In the genomic region with DNA sequence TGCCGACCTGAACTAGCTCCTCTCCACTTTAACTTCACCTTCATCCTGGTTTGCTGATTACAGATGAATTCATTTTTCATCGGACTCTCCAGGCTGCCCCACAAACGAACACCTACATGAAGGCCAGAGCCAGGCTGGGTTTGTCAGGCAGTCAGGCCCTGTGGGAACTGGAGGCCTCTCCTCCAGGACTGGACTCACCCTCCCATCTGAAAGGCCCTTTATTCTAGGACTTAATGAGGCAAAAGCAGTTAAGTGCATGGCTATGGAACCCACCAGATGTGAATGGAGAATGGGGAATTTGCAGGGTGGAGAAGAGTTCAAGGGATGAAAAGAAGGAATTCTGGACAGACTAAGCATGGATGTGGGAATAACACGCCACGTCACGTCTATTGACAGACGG, we compare ENCODE assay signal across 9 cellular contexts.
DNase-seq lines count a peak whose midpoint lies in the region; ATAC-seq, FAIRE-seq and TF ChIP-seq lines count a peak whose summit lies in the region.
"Had no signal": no experiment of that assay in that cellular context is flagged by ENCODE, and none has a peak within 500 bp of the region (broad histone marks: within the 10 kb centered on the region; RNA-seq: fewer than 3 reads in every experiment).

No MANE protein-coding gene starts in this region.

- H3K27ac ChIP-seq in GM23338 (ENCODE audit: low read depth) (peak overlapping the region; percentile 92), keratinocyte (ENCODE audit: control insufficient read depth, insufficient read depth, low read length) (no peak overlapping the region), smooth muscle cell (ENCODE audit: low read depth) (peak overlapping the region; percentile 15)

- H3K4me2 ChIP-seq in GM23338 (peak overlapping the region; percentile 64), keratinocyte (ENCODE audit: control insufficient read depth, extremely low read depth, insufficient read depth, low read depth, low read length) (no peak overlapping the region), smooth muscle cell (no peak overlapping the region)

- DNase-seq in GM23338 (ENCODE audit: low spot score) (no peak), keratinocyte (ENCODE audit: low read depth, low spot score) (no peak), smooth muscle cell (lab: John Stamatoyannopoulos, UW; ENCODE audit: unreplicated experiment) (no peak), activated gamma-delta T cell treated with Interleukin-2 at 50 U/mL for 16 hours (no peak), foreskin melanocyte (no peak), HK-2 (ENCODE audit: unreplicated experiment) (no peak)
- DNase-seq: kidney glomerular epithelial cell, T-helper 17 cell had no signal

- TF ChIP-seq CTCF in GM23338 (conservative IDR thresholded peaks at IDR 0.05; ENCODE audit: low read depth in 2 of 2) (no peak), keratinocyte (optimal IDR thresholded peaks at IDR 0.05 in 1 of 3, IDR thresholded peaks at IDR 0.05 in 1 of 3, conservative IDR thresholded peaks at IDR 0.05 in 1 of 3; ENCODE audit: extremely low read depth in 1 of 3, insufficient read depth in 2 of 3, low read length in 3 of 3) (no peak), smooth muscle cell (IDR thresholded peaks at IDR 0.05; ENCODE audit: borderline replicate concordance, insufficient read depth, poor library complexity, severe bottlenecking) (no peak)

- H3K4me3 Mint-ChIP-seq in GM23338 = peak overlapping the region; percentile 28; the same call in 2 of the 3 replicates
- no peak overlapping the region for H3K4me3 Mint-ChIP-seq in activated T-helper 17 cell treated with anti-CD3 and anti-CD28 coated beads, Interleukin-2, amount 50 U/mL, for 72 hours

- H4K20me1 ChIP-seq in GM23338 (replicated peaks; ENCODE audit: insufficient read depth) = no peaks in the 10 kb centered on the region
- H4K20me1 ChIP-seq in keratinocyte (ENCODE audit: control insufficient read depth, extremely low read depth, insufficient read depth, low read length) = no peaks in the 10 kb centered on the region
- H4K20me1 ChIP-seq in smooth muscle cell (ENCODE audit: low read depth) = no peaks in the 10 kb centered on the region

- H3K9ac ChIP-seq in keratinocyte (ENCODE audit: control insufficient read depth, extremely low read depth, insufficient read depth, low read length) (peak overlapping the region; percentile 6), smooth muscle cell (ENCODE audit: low read depth) (no peak overlapping the region)

- H3K4me1 Mint-ChIP-seq in GM23338 = peaks cover 74% of the 10 kb centered on the region
- H3K4me1 Mint-ChIP-seq in activated T-helper 17 cell treated with anti-CD3 and anti-CD28 coated beads, Interleukin-2, amount 50 U/mL, for 72 hours = peaks cover 5% of the 10 kb centered on the region

- dilution Hi-C loops in keratinocyte (cut with MboI; ENCODE audit: extremely low pct_ligation_motif_present, low sequenced_read_pairs) = no loop called here

- 0 out of 2 replicates have a peak, but pooled peaks cover 7% of the 10 kb centered on the region for H3F3A ChIP-seq in GM23338 (replicated peaks; ENCODE audit: low read depth)
- H3F3A ChIP-seq in smooth muscle cell (ENCODE audit: low read depth) = peaks cover 31% of the 10 kb centered on the region

- no peak for FAIRE-seq in keratinocyte (lab: Jason Lieb, UNC)

- H3K4me1 ChIP-seq in GM23338 (ENCODE audit: insufficient read depth) = peaks cover 52% of the 10 kb centered on the region
- peaks cover 15% of the 10 kb centered on the region for H3K4me1 ChIP-seq in keratinocyte (ENCODE audit: control insufficient read depth, extremely low read depth, insufficient read depth, low read length)
- H3K4me1 ChIP-seq in smooth muscle cell (ENCODE audit: low read depth) = peaks cover 35% of the 10 kb centered on the region

- H3K27me3 Mint-ChIP-seq in GM23338 (ENCODE audit: insufficient read depth, low read depth, poor library complexity) = peaks cover 18% of the 10 kb centered on the region
- H3K27me3 Mint-ChIP-seq in activated T-helper 17 cell treated with anti-CD3 and anti-CD28 coated beads, Interleukin-2, amount 50 U/mL, for 72 hours = no peaks in the 10 kb centered on the region
- H3K27me3 Mint-ChIP-seq: T-helper 17 cell had no signal

- no peaks in the 10 kb centered on the region for H3K36me3 ChIP-seq in GM23338 (ENCODE audit: insufficient read depth)
- H3K36me3 ChIP-seq in keratinocyte (ENCODE audit: control insufficient read depth in 2 of 2, extremely low read depth in 1 of 2, insufficient read depth in 2 of 2, low read length in 2 of 2) = no peaks in the 10 kb centered on the region
- no peaks in the 10 kb centered on the region for H3K36me3 ChIP-seq in smooth muscle cell (ENCODE audit: low read depth)

- H2AFZ ChIP-seq in GM23338 (no peak overlapping the region), keratinocyte (ENCODE audit: control insufficient read depth, low read length) (no peak overlapping the region), smooth muscle cell (ENCODE audit: low read depth) (no peak overlapping the region)

- H3K4me3 ChIP-seq in GM23338 = no peak overlapping the region
- H3K4me3 ChIP-seq in keratinocyte (ENCODE audit: control insufficient read depth in 2 of 3, extremely low read depth in 1 of 3, insufficient read depth in 2 of 3, low read depth in 1 of 3, low read length in 3 of 3) = no peak overlapping the region
- no peak overlapping the region for H3K4me3 ChIP-seq in smooth muscle cell

- H3K79me2 ChIP-seq in GM23338 (replicated peaks; ENCODE audit: insufficient read depth) (no peaks in the 10 kb centered on the region), keratinocyte (ENCODE audit: control insufficient read depth, insufficient read depth, low read length) (no peaks in the 10 kb centered on the region), smooth muscle cell (ENCODE audit: low read depth) (no peaks in the 10 kb centered on the region)

- H3K27me3 ChIP-seq in GM23338 (ENCODE audit: insufficient read depth) (no peaks in the 10 kb centered on the region), keratinocyte (ENCODE audit: control insufficient read depth, extremely low read depth, insufficient read depth, low read length) (no peaks in the 10 kb centered on the region), smooth muscle cell (ENCODE audit: low read depth) (no peaks in the 10 kb centered on the region)

- H3K9me3 ChIP-seq in keratinocyte (ENCODE audit: control insufficient read depth, low read depth, low read length) = no peaks in the 10 kb centered on the region
- no peaks in the 10 kb centered on the region for H3K9me3 ChIP-seq in smooth muscle cell (replicated peaks; ENCODE audit: low read depth)

- WGBS in smooth muscle cell (ENCODE audit: low lambda C conversion rate) = 79% methylated on average over 7 of the region's 7 CpGs

- H3K36me3 Mint-ChIP-seq in GM23338 (ENCODE audit: low read depth) = peaks cover 9% of the 10 kb centered on the region; the same call in 2 of the 3 replicates
- peaks cover 6% of the 10 kb centered on the region for H3K36me3 Mint-ChIP-seq in activated T-helper 17 cell treated with anti-CD3 and anti-CD28 coated beads, Interleukin-2, amount 50 U/mL, for 72 hours (ENCODE audit: low read depth)

- H3K9me2 ChIP-seq in GM23338 (ENCODE audit: insufficient read depth) = no peaks in the 10 kb centered on the region

- H3K27ac Mint-ChIP-seq in GM23338 = no peak overlapping the region
- H3K27ac Mint-ChIP-seq in activated T-helper 17 cell treated with anti-CD3 and anti-CD28 coated beads, Interleukin-2, amount 50 U/mL, for 72 hours = peak overlapping the region; percentile 11

- H3K9me1 ChIP-seq in keratinocyte (ENCODE audit: control insufficient read depth, extremely low read depth, insufficient read depth, low read length) = no peaks in the 10 kb centered on the region

- ATAC-seq in GM23338 = no peak
- ATAC-seq in activated T-helper 17 cell treated with anti-CD3 and anti-CD28 coated beads, Interleukin-2, amount 50 U/mL, for 72 hours (replicated peaks) = no peak
- ATAC-seq: T-helper 17 cell had no signal

- H3K9me3 Mint-ChIP-seq in GM23338 = peaks cover 3% of the 10 kb centered on the region
- no peaks in the 10 kb centered on the region for H3K9me3 Mint-ChIP-seq in activated T-helper 17 cell treated with anti-CD3 and anti-CD28 coated beads, Interleukin-2, amount 50 U/mL, for 72 hours

TF ChIP-seq in GM23338, 12 proteins besides CTCF, POLR2A, EP300 and RAD21 (continues in another document):
- no peak for TF ChIP-seq STAT1 (IDR thresholded peaks at IDR 0.05; ENCODE audit: unreplicated experiment)
- TF ChIP-seq, protein P1, sequence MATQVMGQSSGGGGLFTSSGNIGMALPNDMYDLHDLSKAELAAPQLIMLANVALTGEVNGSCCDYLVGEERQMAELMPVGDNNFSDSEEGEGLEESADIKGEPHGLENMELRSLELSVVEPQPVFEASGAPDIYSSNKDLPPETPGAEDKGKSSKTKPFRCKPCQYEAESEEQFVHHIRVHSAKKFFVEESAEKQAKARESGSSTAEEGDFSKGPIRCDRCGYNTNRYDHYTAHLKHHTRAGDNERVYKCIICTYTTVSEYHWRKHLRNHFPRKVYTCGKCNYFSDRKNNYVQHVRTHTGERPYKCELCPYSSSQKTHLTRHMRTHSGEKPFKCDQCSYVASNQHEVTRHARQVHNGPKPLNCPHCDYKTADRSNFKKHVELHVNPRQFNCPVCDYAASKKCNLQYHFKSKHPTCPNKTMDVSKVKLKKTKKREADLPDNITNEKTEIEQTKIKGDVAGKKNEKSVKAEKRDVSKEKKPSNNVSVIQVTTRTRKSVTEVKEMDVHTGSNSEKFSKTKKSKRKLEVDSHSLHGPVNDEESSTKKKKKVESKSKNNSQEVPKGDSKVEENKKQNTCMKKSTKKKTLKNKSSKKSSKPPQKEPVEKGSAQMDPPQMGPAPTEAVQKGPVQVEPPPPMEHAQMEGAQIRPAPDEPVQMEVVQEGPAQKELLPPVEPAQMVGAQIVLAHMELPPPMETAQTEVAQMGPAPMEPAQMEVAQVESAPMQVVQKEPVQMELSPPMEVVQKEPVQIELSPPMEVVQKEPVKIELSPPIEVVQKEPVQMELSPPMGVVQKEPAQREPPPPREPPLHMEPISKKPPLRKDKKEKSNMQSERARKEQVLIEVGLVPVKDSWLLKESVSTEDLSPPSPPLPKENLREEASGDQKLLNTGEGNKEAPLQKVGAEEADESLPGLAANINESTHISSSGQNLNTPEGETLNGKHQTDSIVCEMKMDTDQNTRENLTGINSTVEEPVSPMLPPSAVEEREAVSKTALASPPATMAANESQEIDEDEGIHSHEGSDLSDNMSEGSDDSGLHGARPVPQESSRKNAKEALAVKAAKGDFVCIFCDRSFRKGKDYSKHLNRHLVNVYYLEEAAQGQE (IDR thresholded peaks at IDR 0.05; ENCODE audit: unreplicated experiment) = no peak
- no peak for TF ChIP-seq POLR2AphosphoS5 (IDR thresholded peaks at IDR 0.05; ENCODE audit: low read depth)
